In genomic region chr17:78226752-78227454, GRCh38 we compare ENCODE assay signal across 14 cellular contexts. TPM values are rescaled to one million over a fixed set of nuclear protein-coding genes. Genes with fewer than 3 reads are reported as not detected.
DNase-seq lines count a peak whose midpoint lies in the region; ATAC-seq and TF ChIP-seq lines count a peak whose summit lies in the region.
"Had no signal": no experiment of that assay in that cellular context is flagged by ENCODE, and none has a peak within 500 bp of the region (broad histone marks: within the 10 kb centered on the region; RNA-seq: fewer than 3 reads in every experiment).

No MANE protein-coding gene starts in this region.

- no peak overlapping the region for H3K18ac ChIP-seq in H9 (ENCODE audit: insufficient read length, low read depth, low read length)

- no peaks in the 10 kb centered on the region for H3K9me2 ChIP-seq in OCI-LY7 (ENCODE audit: insufficient read depth, low read length)

- H3K36me3 ChIP-seq in H7 (replicated peaks; ENCODE audit: control insufficient read depth, insufficient read depth, low read length) (peaks cover 12% of the 10 kb centered on the region), OCI-LY7 (ENCODE audit: insufficient read depth, low read length) (peaks cover 36% of the 10 kb centered on the region)

- H3K27ac ChIP-seq in layer of hippocampus (ENCODE audit: low read depth, low read length) (peak overlapping the region; percentile 83), H9 (ENCODE audit: insufficient read length, low read depth, low read length) (no peak overlapping the region), OCI-LY7 (ENCODE audit: low read depth, low read length, poor library complexity, severe bottlenecking) (no peak overlapping the region)

- H3K9me3 Mint-ChIP-seq in CD14-positive monocyte (peaks cover 0 to 10% (median 0%) of the 10 kb centered on the region in 7 donors), H9 (no peaks in the 10 kb centered on the region; a peak in 1 of 5 replicates)
- H3K9me3 Mint-ChIP-seq in effector memory CD8-positive, alpha-beta T cell: no peaks in the 10 kb centered on the region
- H3K9me3 Mint-ChIP-seq: CD4-positive, alpha-beta T cell had no signal

- POLR2A ChIA-PET in OCI-LY7 (lab: Charles Lee): interaction anchor here (1.1 kb wide), 1 partner anchor 16 kb away, joined by 4 read pairs; no protein-coding TSS in a partner anchor

- H4K8ac ChIP-seq in H9 (replicated peaks; ENCODE audit: insufficient read length, low read depth, low read length): no peak overlapping the region

- H2BK120ac ChIP-seq in H9 (ENCODE audit: low read depth, low read length, poor library complexity, severe bottlenecking): no peak overlapping the region

- H3K27ac Mint-ChIP-seq in CD14-positive monocyte (peak overlapping the region in 6 of 7 donors; percentile 46 to 85 (median 74)), H9 (no peak overlapping the region)
- no peak overlapping the region for H3K27ac Mint-ChIP-seq in effector memory CD8-positive, alpha-beta T cell
- H3K27ac Mint-ChIP-seq: CD4-positive, alpha-beta T cell had no signal

- H2BK20ac ChIP-seq in H9 (ENCODE audit: low read depth, low read length, poor library complexity, severe bottlenecking): no peak overlapping the region

- H3K4me1 ChIP-seq in H9 (ENCODE audit: insufficient read depth, low read length) (no peaks in the 10 kb centered on the region), OCI-LY7 (ENCODE audit: insufficient read depth, low read length, poor library complexity, severe bottlenecking) (peaks cover 14% of the 10 kb centered on the region)

- H3K36me3 Mint-ChIP-seq in CD14-positive monocyte (peaks cover 28 to 38% of the 10 kb centered on the region in 2 donors), H9 (ENCODE audit: insufficient read depth in 1 of 3, low read depth in 3 of 3) (peaks cover 18 to 28% (median 26%) of the 10 kb centered on the region in 3 experiments; a peak in 6 of 7 replicates)
- no peaks in the 10 kb centered on the region for H3K36me3 Mint-ChIP-seq in effector memory CD8-positive, alpha-beta T cell (ENCODE audit: insufficient read depth)

- no peak for ATAC-seq in effector memory CD8-positive, alpha-beta T cell (replicated peaks)
- no peak for ATAC-seq in HG02623 (IDR thresholded peaks at IDR 0.05; ENCODE audit: unreplicated experiment)

- H3K27me3 Mint-ChIP-seq in CD14-positive monocyte (ENCODE audit: low read depth in 3 of 3) (peaks cover 36 to 58% (median 50%) of the 10 kb centered on the region in 3 donors), H9 (ENCODE audit: low read depth) (peaks cover 29% of the 10 kb centered on the region)
- peaks cover 12 to 35% of the 10 kb centered on the region in 2 donors for H3K27me3 Mint-ChIP-seq in effector memory CD8-positive, alpha-beta T cell

- H2BK12ac ChIP-seq in H9 (ENCODE audit: insufficient read length, low read depth, low read length): no peak overlapping the region

- no peaks in the 10 kb centered on the region for H3K9me3 ChIP-seq in H9 (ENCODE audit: control insufficient read depth, low read depth, low read length)
- H3K9me3 ChIP-seq in OCI-LY7 (ENCODE audit: low read length): no peaks in the 10 kb centered on the region

- H3K4me1 Mint-ChIP-seq in CD14-positive monocyte (peaks cover 18% of the 10 kb centered on the region), H9 (peaks cover 0 to 6% of the 10 kb centered on the region in 2 experiments; a peak in 1 of 4 replicates)
- peaks cover 0 to 2% of the 10 kb centered on the region in 2 donors for H3K4me1 Mint-ChIP-seq in effector memory CD8-positive, alpha-beta T cell (ENCODE audit: low read depth in 2 of 2)

- H4K91ac ChIP-seq in H9 (ENCODE audit: insufficient read length, low read depth, low read length): no peak overlapping the region

- H3K79me2 ChIP-seq in H9 (ENCODE audit: insufficient read depth, low read length): no peaks in the 10 kb centered on the region
- no peaks in the 10 kb centered on the region for H3K79me2 ChIP-seq in OCI-LY7 (ENCODE audit: insufficient read depth, low read depth, low read length)

- H3K4ac ChIP-seq in H9 (ENCODE audit: low read depth, low read length): no peak overlapping the region

- no peak overlapping the region for H2AK5ac ChIP-seq in H9 (ENCODE audit: insufficient read length, low read length)

- TF ChIP-seq CTCF in CD14-positive monocyte (IDR thresholded peaks at IDR 0.05): no peak
- TF ChIP-seq CTCF in H9 (conservative IDR thresholded peaks at IDR 0.05): no peak
- no peak for TF ChIP-seq CTCF in OCI-LY7 (conservative IDR thresholded peaks at IDR 0.05; ENCODE audit: low read length)

- H2AFZ ChIP-seq in H9 (ENCODE audit: low read length) (no peak overlapping the region), OCI-LY7 (ENCODE audit: low read length) (no peak overlapping the region)

- H3K27me3 ChIP-seq in H7 (ENCODE audit: control insufficient read depth, insufficient read depth, low read length): peaks cover 16% of the 10 kb centered on the region
- peaks cover 4% of the 10 kb centered on the region for H3K27me3 ChIP-seq in layer of hippocampus (ENCODE audit: control insufficient read depth, insufficient read depth, low read length)
- peaks cover 6% of the 10 kb centered on the region; the same call in 1 of the 2 replicates for H3K27me3 ChIP-seq in H9 (ENCODE audit: insufficient read depth, low read length)

- no peaks in the 10 kb centered on the region for H3K23me2 ChIP-seq in H9 (ENCODE audit: insufficient read length, low read depth, low read length, poor library complexity, severe bottlenecking)

- H3K9ac ChIP-seq in H9 (ENCODE audit: extremely low read depth, insufficient read length, low read length): no peak overlapping the region

- CTCF ChIA-PET in OCI-LY7 (lab: Charles Lee; ENCODE audit: unreplicated experiment): interaction anchor here (0.6 kb wide), 1 partner anchor 21 kb away, joined by 4 read pairs; no protein-coding TSS in a partner anchor

- WGBS in H9 (ENCODE audit: extremely low coverage, insufficient read length, low lambda C conversion rate): no CpG with 5 or more reads among the region's 21 CpGs

- no peaks in the 10 kb centered on the region for H3K79me1 ChIP-seq in H9 (ENCODE audit: insufficient read depth, low read depth, low read length, poor library complexity, severe bottlenecking)

- no peak overlapping the region for H4K5ac ChIP-seq in H9 (ENCODE audit: insufficient read length, low read depth, low read length)

- no peak overlapping the region for H2BK15ac ChIP-seq in H9 (ENCODE audit: low read depth, low read length)

- intact Hi-C loops in CD14-positive monocyte (cut with micrococcal nuclease): no loop called here
- intact Hi-C loops in OCI-LY7 (cut with micrococcal nuclease; ENCODE audit: unreplicated experiment): no loop called here

- H3T11ph ChIP-seq in H9 (ENCODE audit: low read length): no peak overlapping the region

- no TSS peak for BruUV-seq in OCI-LY7 (replicated peaks; lab: Mats Ljungman, UMichigan)

- no peak overlapping the region for H3K4me3 ChIP-seq in H7 (ENCODE audit: insufficient read depth, low read depth, low read length)
- H3K4me3 ChIP-seq in OCI-LY7 (ENCODE audit: low read depth, low read length, poor library complexity, severe bottlenecking): no peak overlapping the region
- H3K4me3 ChIP-seq: lung had no signal

- H4K20me1 ChIP-seq in H9 (ENCODE audit: control insufficient read depth, insufficient read depth, insufficient read length): no peaks in the 10 kb centered on the region
- H4K20me1 ChIP-seq in OCI-LY7 (ENCODE audit: insufficient read depth, low read length): no peaks in the 10 kb centered on the region

- no peak overlapping the region for H2BK5ac ChIP-seq in H9 (ENCODE audit: insufficient read length, low read length)

- no peak overlapping the region for H3K14ac ChIP-seq in H9 (ENCODE audit: insufficient read depth, low read length)

- H3K4me2 ChIP-seq in H9 (ENCODE audit: insufficient read depth, insufficient read length, low read length) (no peak overlapping the region), OCI-LY7 (ENCODE audit: low read length) (no peak overlapping the region)

- peak; percentile 78 for DNase-seq in CD14-positive monocyte (ENCODE audit: low spot score)
- DNase-seq in H7: peak; percentile 68
- DNase-seq in SHP77 (lab: John Stamatoyannopoulos, UW): peak; percentile 77 to 94
- DNase-seq in H9: no peak
- no peak for DNase-seq in effector memory CD8-positive, alpha-beta T cell
- DNase-seq in OCI-LY7 (ENCODE audit: low spot score): no peak
- DNase-seq: activated CD4-positive, alpha-beta T cell treated with anti-CD3 and anti-CD28 coated beads, Interleukin-2, amount 50 U/mL, for 4 hours; CD4-positive, alpha-beta T cell; NCI-H2227 treated with DMSO at 0.1 percent for 48 hours; stimulated activated CD4-positive, alpha-beta T cell treated with anti-CD3 and anti-CD28 coated beads, Interleukin-15, amount 100 ng/mL, for 24 hours had no signal

- H3K56ac ChIP-seq in H9 (ENCODE audit: insufficient read length, low read depth, low read length): no peak overlapping the region

- no peak overlapping the region for H3K23ac ChIP-seq in H9 (ENCODE audit: insufficient read length, low read depth, low read length)

- H3K4me3 Mint-ChIP-seq in CD14-positive monocyte (peak overlapping the region; percentile 52 to 75), H9 (no peak overlapping the region)
- no peak overlapping the region for H3K4me3 Mint-ChIP-seq in effector memory CD8-positive, alpha-beta T cell
- H3K4me3 Mint-ChIP-seq: CD4-positive, alpha-beta T cell had no signal

RNA-seq across cellular contexts. Expression of gene TMEM235, which starts 4.5 kb away (rescaled TPM):
- polyA plus RNA-seq in CD14-positive monocyte: not detected
- total RNA-seq in H7 (2014; rRNA removed; shearing (Covaris generic)): not detected in 2 replicates
- 0.13 and 0.28 TPM in 2 replicates for total RNA-seq in H9 (2021)
- total RNA-seq in OCI-LY7 (2014; rRNA removed; shearing (Covaris generic)): 0.32 TPM in 1 of 2 replicates, not detected in the other
- total RNA-seq in OCI-LY7 (2022): not detected in 2 replicates
- total RNA-seq: CD4-positive, alpha-beta T cell; occipital lobe had no signal

RNA-seq across cellular contexts. Expression of gene BIRC5, which starts 12.8 kb away (rescaled TPM):
- polyA plus RNA-seq in CD14-positive monocyte: not detected
- 152 and 154 TPM in 2 replicates for total RNA-seq in H7 (2014; rRNA removed; shearing (Covaris generic))
- total RNA-seq in H9 (2021): 97.8 and 104 TPM in 2 replicates
- total RNA-seq in OCI-LY7 (2014; rRNA removed; shearing (Covaris generic)): 229 and 266 TPM in 2 replicates
- 184 and 190 TPM in 2 replicates for total RNA-seq in OCI-LY7 (2022)

RNA-seq across cellular contexts. Expression of gene AFMID, which starts 39.7 kb away (rescaled TPM):
- 10 to 100 TPM in 1 of 2 donors, 1 to 10 TPM in 1; 7.1 to 14.2 TPM for polyA plus RNA-seq in CD14-positive monocyte
- 36.4 and 43.0 TPM in 2 replicates for total RNA-seq in H7 (2014; rRNA removed; shearing (Covaris generic))
- total RNA-seq in H9 (2021) (54.7 and 64.1 TPM in 2 replicates), OCI-LY7 (2022) (90.2 and 101 TPM in 2 replicates)
- 87.8 and 89.1 TPM in 2 replicates for total RNA-seq in OCI-LY7 (2014; rRNA removed; shearing (Covaris generic))

RNA-seq across cellular contexts. Expression of gene TK1, which starts 40.1 kb away (rescaled TPM):
- polyA plus RNA-seq in CD14-positive monocyte: 1 to 10 TPM; 1.4 to 2.0 TPM
- total RNA-seq in H7 (2014; rRNA removed; shearing (Covaris generic)): 48.4 and 56.5 TPM in 2 replicates
- total RNA-seq in H9 (2021) (95.8 and 98.7 TPM in 2 replicates), OCI-LY7 (2022) (149 TPM in 2 replicates)
- total RNA-seq in OCI-LY7 (2014; rRNA removed; shearing (Covaris generic)): 108 and 118 TPM in 2 replicates

RNA-seq across cellular contexts. Expression of gene SYNGR2, which starts 58.5 kb away (rescaled TPM):
- 100 to 1,000 TPM; 350 to 402 TPM for polyA plus RNA-seq in CD14-positive monocyte
- total RNA-seq in H7 (2014; rRNA removed; shearing (Covaris generic)): 24.4 and 24.5 TPM in 2 replicates
- 41.0 and 43.9 TPM in 2 replicates for total RNA-seq in H9 (2021)
- 21.3 and 35.4 TPM in 2 replicates for total RNA-seq in OCI-LY7 (2014; rRNA removed; shearing (Covaris generic))
- 44.9 and 45.5 TPM in 2 replicates for total RNA-seq in OCI-LY7 (2022)

Comparison
In these comparisons a context has a peak if more than half of its experiments do, and no peak if none do; other contexts are left out.
1. DNase-seq: peak in CD14-positive monocyte (single experiment), H7 (single experiment) and SHP77 (2 of 2); none in H9 (single experiment), effector memory CD8-positive, alpha-beta T cell (0 of 3) and OCI-LY7 (single experiment).
2. H3K27ac Mint-ChIP-seq: peak in CD14-positive monocyte (6 of 7); none in H9 (0 of 3) and effector memory CD8-positive, alpha-beta T cell (0 of 2).
3. H3K4me3 Mint-ChIP-seq: peak in CD14-positive monocyte (2 of 2); none in H9 (0 of 2) and effector memory CD8-positive, alpha-beta T cell (0 of 2).